1 cellular context compared by ENCODE assay signal in the genomic region with DNA sequence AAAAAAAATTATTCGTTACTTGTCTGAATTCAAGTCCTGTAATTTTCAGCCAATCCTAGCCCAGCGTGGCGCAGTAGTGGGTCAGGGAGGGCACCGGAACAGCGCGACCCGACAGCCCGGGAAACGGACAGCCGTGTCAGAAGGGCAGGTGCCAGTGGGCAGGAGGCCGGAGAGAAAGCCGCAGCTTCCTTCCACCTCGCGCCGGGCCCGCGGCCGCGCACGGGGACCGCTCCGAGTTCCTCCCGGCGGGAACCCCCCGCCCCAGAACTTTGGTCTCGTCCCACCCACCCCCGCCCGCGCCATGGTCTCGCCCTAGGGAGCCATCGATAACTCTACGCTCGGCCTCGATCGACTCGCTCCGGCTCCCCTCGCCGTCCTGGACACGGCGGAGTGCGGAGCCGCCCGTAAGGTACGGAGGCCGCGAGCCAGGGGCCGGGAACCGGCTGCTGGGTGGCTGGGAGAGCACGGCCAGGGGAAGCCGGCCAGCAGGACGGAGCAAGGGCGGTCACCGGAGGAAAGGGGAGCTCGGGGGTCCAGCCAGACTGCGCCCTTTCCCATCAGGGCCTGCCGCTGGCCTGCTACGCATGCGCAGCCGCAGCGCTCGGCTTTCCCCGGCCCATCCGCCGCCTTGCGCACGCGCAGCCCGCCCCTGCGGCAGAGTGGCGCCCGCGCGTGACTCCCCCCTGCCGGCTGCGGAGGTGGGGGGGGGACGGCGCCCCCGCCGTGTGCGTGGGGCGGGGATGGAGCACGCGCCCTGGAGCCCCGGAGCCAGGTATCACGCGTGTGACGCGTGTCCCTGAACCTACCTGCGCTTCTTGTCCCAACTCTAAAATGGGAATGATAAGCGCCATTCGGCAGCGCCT.
TF ChIP-seq lines count a peak whose summit lies in the region.

A gene with protein sequence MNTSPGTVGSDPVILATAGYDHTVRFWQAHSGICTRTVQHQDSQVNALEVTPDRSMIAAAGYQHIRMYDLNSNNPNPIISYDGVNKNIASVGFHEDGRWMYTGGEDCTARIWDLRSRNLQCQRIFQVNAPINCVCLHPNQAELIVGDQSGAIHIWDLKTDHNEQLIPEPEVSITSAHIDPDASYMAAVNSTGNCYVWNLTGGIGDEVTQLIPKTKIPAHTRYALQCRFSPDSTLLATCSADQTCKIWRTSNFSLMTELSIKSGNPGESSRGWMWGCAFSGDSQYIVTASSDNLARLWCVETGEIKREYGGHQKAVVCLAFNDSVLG (plus strand): TSS at position 351 of the 863 bp plus-strand sequence. CDS start 632 bp downstream, outside the sequence.

TF ChIP-seq in HepG2, 621 proteins besides CTCF, POLR2A, EP300 and RAD21 (continued from another document and continues in another):
- TF ChIP-seq, protein P1, sequence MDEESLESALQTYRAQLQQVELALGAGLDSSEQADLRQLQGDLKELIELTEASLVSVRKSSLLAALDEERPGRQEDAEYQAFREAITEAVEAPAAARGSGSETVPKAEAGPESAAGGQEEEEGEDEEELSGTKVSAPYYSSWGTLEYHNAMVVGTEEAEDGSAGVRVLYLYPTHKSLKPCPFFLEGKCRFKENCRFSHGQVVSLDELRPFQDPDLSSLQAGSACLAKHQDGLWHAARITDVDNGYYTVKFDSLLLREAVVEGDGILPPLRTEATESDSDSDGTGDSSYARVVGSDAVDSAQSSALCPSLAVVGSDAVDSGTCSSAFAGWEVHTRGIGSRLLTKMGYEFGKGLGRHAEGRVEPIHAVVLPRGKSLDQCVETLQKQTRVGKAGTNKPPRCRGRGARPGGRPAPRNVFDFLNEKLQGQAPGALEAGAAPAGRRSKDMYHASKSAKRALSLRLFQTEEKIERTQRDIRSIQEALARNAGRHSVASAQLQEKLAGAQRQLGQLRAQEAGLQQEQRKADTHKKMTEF (CRISPR knock-in tag; IDR thresholded peaks at IDR 0.05): peak; percentile 72; the same call in 1 of the 2 replicates
- no peak for TF ChIP-seq PAF1 (CRISPR knock-in tag; IDR thresholded peaks at IDR 0.05)
- TF ChIP-seq NCOR1 (IDR thresholded peaks at IDR 0.05; ENCODE audit: borderline replicate concordance, low read length): no peak
- TF ChIP-seq NONO (IDR thresholded peaks at IDR 0.05): no peak
- peak; percentile 89; the same call in 1 of the 2 replicates for TF ChIP-seq NONO (CRISPR knock-in tag; conservative IDR thresholded peaks at IDR 0.05)
- TF ChIP-seq, protein P2, sequence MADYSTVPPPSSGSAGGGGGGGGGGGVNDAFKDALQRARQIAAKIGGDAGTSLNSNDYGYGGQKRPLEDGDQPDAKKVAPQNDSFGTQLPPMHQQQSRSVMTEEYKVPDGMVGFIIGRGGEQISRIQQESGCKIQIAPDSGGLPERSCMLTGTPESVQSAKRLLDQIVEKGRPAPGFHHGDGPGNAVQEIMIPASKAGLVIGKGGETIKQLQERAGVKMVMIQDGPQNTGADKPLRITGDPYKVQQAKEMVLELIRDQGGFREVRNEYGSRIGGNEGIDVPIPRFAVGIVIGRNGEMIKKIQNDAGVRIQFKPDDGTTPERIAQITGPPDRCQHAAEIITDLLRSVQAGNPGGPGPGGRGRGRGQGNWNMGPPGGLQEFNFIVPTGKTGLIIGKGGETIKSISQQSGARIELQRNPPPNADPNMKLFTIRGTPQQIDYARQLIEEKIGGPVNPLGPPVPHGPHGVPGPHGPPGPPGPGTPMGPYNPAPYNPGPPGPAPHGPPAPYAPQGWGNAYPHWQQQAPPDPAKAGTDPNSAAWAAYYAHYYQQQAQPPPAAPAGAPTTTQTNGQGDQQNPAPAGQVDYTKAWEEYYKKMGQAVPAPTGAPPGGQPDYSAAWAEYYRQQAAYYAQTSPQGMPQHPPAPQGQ (CRISPR knock-in tag; IDR thresholded peaks at IDR 0.05; ENCODE audit: borderline replicate concordance): peak; percentile 52; the same call in 1 of the 2 replicates
- TF ChIP-seq NAIF1 (CRISPR knock-in tag; IDR thresholded peaks at IDR 0.05; ENCODE audit: borderline replicate concordance): peak; percentile 91
- TF ChIP-seq EHMT2 (IDR thresholded peaks at IDR 0.05; ENCODE audit: borderline replicate concordance, low read depth, low read length): no peak
- no peak for TF ChIP-seq MBNL3 (CRISPR knock-in tag; conservative IDR thresholded peaks at IDR 0.05)
- no peak for TF ChIP-seq ZNF788 (CRISPR knock-in tag; IDR thresholded peaks at IDR 0.05; ENCODE audit: borderline replicate concordance)
- peak; percentile 94; the same call in 1 of the 2 replicates for TF ChIP-seq KDM5A (IDR thresholded peaks at IDR 0.05; ENCODE audit: borderline replicate concordance, low read length)
- TF ChIP-seq, protein P3, sequence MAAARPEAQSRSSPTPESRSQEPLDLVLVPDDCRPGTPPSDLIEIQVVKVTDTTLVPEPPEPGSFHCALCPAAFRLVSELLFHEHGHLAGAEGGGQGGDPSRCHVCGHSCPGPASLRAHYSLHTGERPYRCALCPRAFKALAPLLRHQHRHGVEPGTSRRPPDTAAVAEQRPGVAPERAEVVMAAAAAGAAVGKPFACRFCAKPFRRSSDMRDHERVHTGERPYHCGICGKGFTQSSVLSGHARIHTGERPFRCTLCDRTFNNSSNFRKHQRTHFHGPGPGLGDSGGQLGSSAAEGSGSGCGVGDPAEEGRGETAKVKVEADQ (CRISPR knock-in tag; IDR thresholded peaks at IDR 0.05; ENCODE audit: borderline replicate concordance): no peak
- peak; percentile 60; the same call in 1 of the 2 replicates for TF ChIP-seq ZC3H13 (CRISPR knock-in tag; IDR thresholded peaks at IDR 0.05)
- TF ChIP-seq PPARG (CRISPR knock-in tag; conservative IDR thresholded peaks at IDR 0.05): no peak
- TF ChIP-seq ZNF557 (CRISPR knock-in tag; IDR thresholded peaks at IDR 0.05): no peak
- TF ChIP-seq ZNF549 (CRISPR knock-in tag; IDR thresholded peaks at IDR 0.05): no peak
- TF ChIP-seq RFX1 (IDR thresholded peaks at IDR 0.05): no peak
- TF ChIP-seq ZNF713 (CRISPR knock-in tag; IDR thresholded peaks at IDR 0.05): no peak
- no peak; the same call in 1 of the 2 replicates for TF ChIP-seq ZNF605 (CRISPR knock-in tag; IDR thresholded peaks at IDR 0.05)
- TF ChIP-seq SOX13 (IDR thresholded peaks at IDR 0.05): peak; percentile 18; the same call in 1 of the 2 replicates
- TF ChIP-seq SOX13 (CRISPR knock-in tag; conservative IDR thresholded peaks at IDR 0.05 in 1 of 2, IDR thresholded peaks at IDR 0.05 in 1 of 2): peak in 1 of 2 experiments; percentile 17; a peak in 1 of 4 replicates
- peak; percentile 80 for TF ChIP-seq TARDBP (CRISPR knock-in tag; IDR thresholded peaks at IDR 0.05)
- TF ChIP-seq ZNF703 (CRISPR knock-in tag; IDR thresholded peaks at IDR 0.05; ENCODE audit: borderline replicate concordance): no peak
- TF ChIP-seq ZNF333 (CRISPR knock-in tag; IDR thresholded peaks at IDR 0.05; ENCODE audit: borderline replicate concordance): peak; percentile 27
- TF ChIP-seq PHF5A (CRISPR knock-in tag; IDR thresholded peaks at IDR 0.05; ENCODE audit: low read depth, unreplicated experiment): no peak
- TF ChIP-seq ATF1 (CRISPR knock-in tag; IDR thresholded peaks at IDR 0.05): no peak
- TF ChIP-seq, protein P4, sequence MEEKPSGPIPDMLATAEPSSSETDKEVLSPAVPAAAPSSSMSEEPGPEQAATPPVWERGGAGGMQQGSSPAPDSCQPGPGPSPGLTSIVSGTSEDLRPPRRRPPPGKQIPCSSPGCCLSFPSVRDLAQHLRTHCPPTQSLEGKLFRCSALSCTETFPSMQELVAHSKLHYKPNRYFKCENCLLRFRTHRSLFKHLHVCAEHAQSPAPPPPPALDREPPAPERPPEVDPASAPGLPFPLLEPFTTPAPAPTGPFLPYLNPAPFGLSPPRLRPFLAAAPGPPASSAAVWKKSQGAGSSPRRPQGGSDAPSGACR (CRISPR knock-in tag; IDR thresholded peaks at IDR 0.05): peak; percentile 80
- TF ChIP-seq, protein P5, sequence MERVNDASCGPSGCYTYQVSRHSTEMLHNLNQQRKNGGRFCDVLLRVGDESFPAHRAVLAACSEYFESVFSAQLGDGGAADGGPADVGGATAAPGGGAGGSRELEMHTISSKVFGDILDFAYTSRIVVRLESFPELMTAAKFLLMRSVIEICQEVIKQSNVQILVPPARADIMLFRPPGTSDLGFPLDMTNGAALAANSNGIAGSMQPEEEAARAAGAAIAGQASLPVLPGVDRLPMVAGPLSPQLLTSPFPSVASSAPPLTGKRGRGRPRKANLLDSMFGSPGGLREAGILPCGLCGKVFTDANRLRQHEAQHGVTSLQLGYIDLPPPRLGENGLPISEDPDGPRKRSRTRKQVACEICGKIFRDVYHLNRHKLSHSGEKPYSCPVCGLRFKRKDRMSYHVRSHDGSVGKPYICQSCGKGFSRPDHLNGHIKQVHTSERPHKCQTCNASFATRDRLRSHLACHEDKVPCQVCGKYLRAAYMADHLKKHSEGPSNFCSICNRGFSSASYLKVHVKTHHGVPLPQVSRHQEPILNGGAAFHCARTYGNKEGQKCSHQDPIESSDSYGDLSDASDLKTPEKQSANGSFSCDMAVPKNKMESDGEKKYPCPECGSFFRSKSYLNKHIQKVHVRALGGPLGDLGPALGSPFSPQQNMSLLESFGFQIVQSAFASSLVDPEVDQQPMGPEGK (CRISPR knock-in tag; IDR thresholded peaks at IDR 0.05): peak; percentile 98
- TF ChIP-seq ZNF780A (CRISPR knock-in tag; IDR thresholded peaks at IDR 0.05): no peak
- TF ChIP-seq SCMH1 (CRISPR knock-in tag; IDR thresholded peaks at IDR 0.05; ENCODE audit: borderline replicate concordance): no peak
- TF ChIP-seq GATA4 (IDR thresholded peaks at IDR 0.05; ENCODE audit: borderline replicate concordance, low read depth): no peak; the same call in 1 of the 2 replicates
- TF ChIP-seq ZNF136 (CRISPR knock-in tag; IDR thresholded peaks at IDR 0.05; ENCODE audit: low read depth): peak; percentile 81; the same call in 1 of the 2 replicates
- TF ChIP-seq CBX1 (IDR thresholded peaks at IDR 0.05; ENCODE audit: low read depth): peak; percentile 16
- TF ChIP-seq ZNF431 (CRISPR knock-in tag; IDR thresholded peaks at IDR 0.05; ENCODE audit: borderline replicate concordance, low read depth): no peak
- TF ChIP-seq, protein P6, sequence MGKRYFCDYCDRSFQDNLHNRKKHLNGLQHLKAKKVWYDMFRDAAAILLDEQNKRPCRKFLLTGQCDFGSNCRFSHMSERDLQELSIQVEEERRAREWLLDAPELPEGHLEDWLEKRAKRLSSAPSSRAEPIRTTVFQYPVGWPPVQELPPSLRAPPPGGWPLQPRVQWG (CRISPR knock-in tag; IDR thresholded peaks at IDR 0.05; ENCODE audit: borderline replicate concordance, low read depth): no peak
- no peak for TF ChIP-seq DNMT3B (CRISPR knock-in tag; conservative IDR thresholded peaks at IDR 0.05)
- TF ChIP-seq GATAD2A (CRISPR knock-in tag; IDR thresholded peaks at IDR 0.05): peak; percentile 28; the same call in 1 of the 2 replicates
- TF ChIP-seq, protein P7, sequence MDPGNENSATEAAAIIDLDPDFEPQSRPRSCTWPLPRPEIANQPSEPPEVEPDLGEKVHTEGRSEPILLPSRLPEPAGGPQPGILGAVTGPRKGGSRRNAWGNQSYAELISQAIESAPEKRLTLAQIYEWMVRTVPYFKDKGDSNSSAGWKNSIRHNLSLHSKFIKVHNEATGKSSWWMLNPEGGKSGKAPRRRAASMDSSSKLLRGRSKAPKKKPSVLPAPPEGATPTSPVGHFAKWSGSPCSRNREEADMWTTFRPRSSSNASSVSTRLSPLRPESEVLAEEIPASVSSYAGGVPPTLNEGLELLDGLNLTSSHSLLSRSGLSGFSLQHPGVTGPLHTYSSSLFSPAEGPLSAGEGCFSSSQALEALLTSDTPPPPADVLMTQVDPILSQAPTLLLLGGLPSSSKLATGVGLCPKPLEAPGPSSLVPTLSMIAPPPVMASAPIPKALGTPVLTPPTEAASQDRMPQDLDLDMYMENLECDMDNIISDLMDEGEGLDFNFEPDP (CRISPR knock-in tag; conservative IDR thresholded peaks at IDR 0.05): no peak; the same call in 1 of the 2 replicates
- TF ChIP-seq ZNF337 (CRISPR knock-in tag; IDR thresholded peaks at IDR 0.05; ENCODE audit: borderline replicate concordance, low read depth): no peak; the same call in 1 of the 2 replicates
- no peak for TF ChIP-seq NFATC3 (CRISPR knock-in tag; IDR thresholded peaks at IDR 0.05)
- TF ChIP-seq ZNF326 (CRISPR knock-in tag; IDR thresholded peaks at IDR 0.05; ENCODE audit: borderline replicate concordance): no peak
- TF ChIP-seq CAMTA2 (CRISPR knock-in tag; IDR thresholded peaks at IDR 0.05; ENCODE audit: borderline replicate concordance): peak; percentile 68; the same call in 1 of the 2 replicates
- TF ChIP-seq, protein P8, sequence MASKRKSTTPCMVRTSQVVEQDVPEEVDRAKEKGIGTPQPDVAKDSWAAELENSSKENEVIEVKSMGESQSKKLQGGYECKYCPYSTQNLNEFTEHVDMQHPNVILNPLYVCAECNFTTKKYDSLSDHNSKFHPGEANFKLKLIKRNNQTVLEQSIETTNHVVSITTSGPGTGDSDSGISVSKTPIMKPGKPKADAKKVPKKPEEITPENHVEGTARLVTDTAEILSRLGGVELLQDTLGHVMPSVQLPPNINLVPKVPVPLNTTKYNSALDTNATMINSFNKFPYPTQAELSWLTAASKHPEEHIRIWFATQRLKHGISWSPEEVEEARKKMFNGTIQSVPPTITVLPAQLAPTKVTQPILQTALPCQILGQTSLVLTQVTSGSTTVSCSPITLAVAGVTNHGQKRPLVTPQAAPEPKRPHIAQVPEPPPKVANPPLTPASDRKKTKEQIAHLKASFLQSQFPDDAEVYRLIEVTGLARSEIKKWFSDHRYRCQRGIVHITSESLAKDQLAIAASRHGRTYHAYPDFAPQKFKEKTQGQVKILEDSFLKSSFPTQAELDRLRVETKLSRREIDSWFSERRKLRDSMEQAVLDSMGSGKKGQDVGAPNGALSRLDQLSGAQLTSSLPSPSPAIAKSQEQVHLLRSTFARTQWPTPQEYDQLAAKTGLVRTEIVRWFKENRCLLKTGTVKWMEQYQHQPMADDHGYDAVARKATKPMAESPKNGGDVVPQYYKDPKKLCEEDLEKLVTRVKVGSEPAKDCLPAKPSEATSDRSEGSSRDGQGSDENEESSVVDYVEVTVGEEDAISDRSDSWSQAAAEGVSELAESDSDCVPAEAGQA (IDR thresholded peaks at IDR 0.05; ENCODE audit: low read depth): peak; percentile 70
- TF ChIP-seq, protein P8 (CRISPR knock-in tag; IDR thresholded peaks at IDR 0.05; ENCODE audit: borderline replicate concordance): no peak; the same call in 1 of the 2 replicates
- peak; percentile 53; the same call in 1 of the 2 replicates for TF ChIP-seq ZNF329 (CRISPR knock-in tag; IDR thresholded peaks at IDR 0.05; ENCODE audit: low read depth)
- TF ChIP-seq HMGA1 (CRISPR knock-in tag; conservative IDR thresholded peaks at IDR 0.05): no peak
- no peak for TF ChIP-seq ZC3H4 (CRISPR knock-in tag; IDR thresholded peaks at IDR 0.05; ENCODE audit: borderline replicate concordance)
- TF ChIP-seq ZNF207 (IDR thresholded peaks at IDR 0.05; ENCODE audit: borderline replicate concordance): no peak
